17 cellular contexts compared by ENCODE assay signal in genomic region chr5:17019324-17019723, GRCh38.
"Had no signal": no experiment of that assay in that cellular context is flagged by ENCODE, and none has a peak within 500 bp of the region (broad histone marks: within the 10 kb centered on the region; RNA-seq: fewer than 3 reads in every experiment).

No MANE protein-coding gene starts in this region.

- H3K27me3 Mint-ChIP-seq: activated CD4-positive, alpha-beta memory T cell treated with anti-CD3 and anti-CD28 coated beads for 36 hours; activated naive CD8-positive, alpha-beta T cell treated with anti-CD3 and anti-CD28 coated beads, Interleukin-2, amount 10 ng/mL, durations not matched to agents 7 days and 5 days; stimulated activated naive CD8-positive, alpha-beta T cell treated with anti-CD3 and anti-CD28 coated beads, Interleukin-15, Interleukin-2, amounts not matched to agents 100 ng/mL and 50 ng/mL, for 24 hours had no signal

- H3K27ac Mint-ChIP-seq: activated CD4-positive, alpha-beta memory T cell treated with anti-CD3 and anti-CD28 coated beads for 36 hours; activated naive CD8-positive, alpha-beta T cell treated with anti-CD3 and anti-CD28 coated beads, Interleukin-2, amount 10 ng/mL, durations not matched to agents 7 days and 5 days; stimulated activated naive CD8-positive, alpha-beta T cell treated with anti-CD3 and anti-CD28 coated beads, Interleukin-15, Interleukin-2, amounts not matched to agents 100 ng/mL and 50 ng/mL, for 24 hours had no signal

- ATAC-seq: pancreas had no signal

- DNase-seq: activated CD4-positive, alpha-beta memory T cell treated with anti-CD3 and anti-CD28 coated beads for 36 hours; activated CD4-positive, alpha-beta T cell treated with anti-CD3 and anti-CD28 coated beads for 1 hour; activated naive CD8-positive, alpha-beta T cell treated with anti-CD3 and anti-CD28 coated beads, Interleukin-2, amount 10 ng/mL, durations not matched to agents 7 days and 5 days; activated T-cell treated with anti-CD3 and anti-CD28 coated beads, Interleukin-2, amount 50 U/mL, for 48 hours; caudate nucleus; effector CD8-positive, alpha-beta T cell; foreskin melanocyte; head of caudate nucleus; left ventricle myocardium inferior; pancreas; stimulated activated CD4-positive, alpha-beta T cell treated with anti-CD3 and anti-CD28 coated beads, Interleukin-15, amount 100 ng/mL, for 24 hours; stimulated activated CD4-positive, alpha-beta T cell treated with anti-CD3 and anti-CD28 coated beads, Interleukin-4, amount 100 ng/mL, for 24 hours; SW 1271; testis had no signal

- H3K9me3 Mint-ChIP-seq: activated CD4-positive, alpha-beta memory T cell treated with anti-CD3 and anti-CD28 coated beads for 36 hours; activated naive CD8-positive, alpha-beta T cell treated with anti-CD3 and anti-CD28 coated beads, Interleukin-2, amount 10 ng/mL, durations not matched to agents 7 days and 5 days; neural crest cell; stimulated activated naive CD8-positive, alpha-beta T cell treated with anti-CD3 and anti-CD28 coated beads, Interleukin-15, Interleukin-2, amounts not matched to agents 100 ng/mL and 50 ng/mL, for 24 hours had no signal

- H3K4me3 Mint-ChIP-seq: activated CD4-positive, alpha-beta memory T cell treated with anti-CD3 and anti-CD28 coated beads for 36 hours; activated naive CD8-positive, alpha-beta T cell treated with anti-CD3 and anti-CD28 coated beads, Interleukin-2, amount 10 ng/mL, durations not matched to agents 7 days and 5 days; neural crest cell; stimulated activated naive CD8-positive, alpha-beta T cell treated with anti-CD3 and anti-CD28 coated beads, Interleukin-15, Interleukin-2, amounts not matched to agents 100 ng/mL and 50 ng/mL, for 24 hours had no signal

- H3K27me3 ChIP-seq: pancreas, testis had no signal

- H3K4me1 ChIP-seq: pancreas, testis had no signal

- H3K36me3 ChIP-seq: left ventricle myocardium inferior, pancreas had no signal

- H3K36me3 Mint-ChIP-seq: activated CD4-positive, alpha-beta memory T cell treated with anti-CD3 and anti-CD28 coated beads for 36 hours; activated naive CD8-positive, alpha-beta T cell treated with anti-CD3 and anti-CD28 coated beads, Interleukin-2, amount 10 ng/mL, durations not matched to agents 7 days and 5 days had no signal

- H3K4me3 ChIP-seq: coronary artery, left ventricle myocardium inferior, pancreas, testis had no signal

- H3K4me1 Mint-ChIP-seq: activated naive CD8-positive, alpha-beta T cell treated with anti-CD3 and anti-CD28 coated beads, Interleukin-2, amount 10 ng/mL, durations not matched to agents 7 days and 5 days had no signal

- H3K27ac ChIP-seq: coronary artery, pancreas, testis had no signal

- H3K9me3 ChIP-seq: left ventricle myocardium inferior, pancreas, testis had no signal
